ENCODE assay signal across 19 cellular contexts in genomic region chr4:138236035-138236434, GRCh38. TPM values are rescaled to one million over a fixed set of nuclear protein-coding genes. Genes with fewer than 3 reads are reported as not detected.
DNase-seq lines count a peak whose midpoint lies in the region; ATAC-seq, FAIRE-seq and TF ChIP-seq lines count a peak whose summit lies in the region.
"Had no signal": no experiment of that assay in that cellular context is flagged by ENCODE, and none has a peak within 500 bp of the region (broad histone marks: within the 10 kb centered on the region; RNA-seq: fewer than 3 reads in every experiment).

No MANE protein-coding gene starts in this region.

- peak overlapping the region; percentile 75 for H3K9ac ChIP-seq in skeletal muscle satellite cell (ENCODE audit: low read depth, low read length)

- H3K36me3 Mint-ChIP-seq in activated T-helper 2 cell treated with anti-CD3 and anti-CD28 coated beads, Interferon-gamma antibody, Interleukin-2, Interleukin-4, amounts not matched to agents 10 μg/mL and 5 μg/mL and 100 μg/mL, durations not matched to agents 14 hours and 24 hours and 36 hours (ENCODE audit: low read depth): peaks cover 11% of the 10 kb centered on the region
- H3K36me3 Mint-ChIP-seq: CD8-positive, alpha-beta T cell; IgD-negative memory B cell; naive thymus-derived CD8-positive, alpha-beta T cell had no signal

- peak overlapping the region; percentile 16 for H3K4me2 ChIP-seq in skeletal muscle satellite cell (ENCODE audit: low read length)

- H3K27me3 Mint-ChIP-seq in activated T-helper 2 cell treated with anti-CD3 and anti-CD28 coated beads, Interferon-gamma antibody, Interleukin-2, Interleukin-4, amounts not matched to agents 10 μg/mL and 5 μg/mL and 100 μg/mL, durations not matched to agents 14 hours and 24 hours and 36 hours (ENCODE audit: low read depth): no peaks in the 10 kb centered on the region
- H3K27me3 Mint-ChIP-seq: IgD-negative memory B cell had no signal

- H3K9me3 ChIP-seq in skeletal muscle satellite cell (replicated peaks; ENCODE audit: low read length): no peaks in the 10 kb centered on the region
- H3K9me3 ChIP-seq: right atrium auricular region had no signal

- H3K4me3 ChIP-seq in bronchial epithelial cell (ENCODE audit: low read depth, low read length) (no peak overlapping the region), skeletal muscle satellite cell (ENCODE audit: low read length) (peak overlapping the region; percentile 9)
- H3K4me3 ChIP-seq: right atrium auricular region had no signal

- no peaks in the 10 kb centered on the region for H3K9me3 Mint-ChIP-seq in activated T-helper 2 cell treated with anti-CD3 and anti-CD28 coated beads, Interferon-gamma antibody, Interleukin-2, Interleukin-4, amounts not matched to agents 10 μg/mL and 5 μg/mL and 100 μg/mL, durations not matched to agents 14 hours and 24 hours and 36 hours
- H3K9me3 Mint-ChIP-seq: activated B cell treated with CpG ODN at 0.5 μM for 24 hours; CD8-positive, alpha-beta T cell had no signal

- H3K4me1 Mint-ChIP-seq in activated T-helper 2 cell treated with anti-CD3 and anti-CD28 coated beads, Interferon-gamma antibody, Interleukin-2, Interleukin-4, amounts not matched to agents 10 μg/mL and 5 μg/mL and 100 μg/mL, durations not matched to agents 14 hours and 24 hours and 36 hours (ENCODE audit: low read depth): peaks cover 29% of the 10 kb centered on the region
- H3K4me1 Mint-ChIP-seq: activated B cell treated with CpG ODN at 0.5 μM for 24 hours; IgD-negative memory B cell; naive thymus-derived CD8-positive, alpha-beta T cell had no signal

- ATAC-seq in GM18868 (IDR thresholded peaks at IDR 0.05; ENCODE audit: unreplicated experiment): peak; percentile 11
- ATAC-seq: CD8-positive, alpha-beta T cell; left cardiac atrium; naive thymus-derived CD8-positive, alpha-beta T cell; Right ventricle myocardium inferior had no signal

- no peak overlapping the region for H3K27ac Mint-ChIP-seq in activated T-helper 2 cell treated with anti-CD3 and anti-CD28 coated beads, Interferon-gamma antibody, Interleukin-2, Interleukin-4, amounts not matched to agents 10 μg/mL and 5 μg/mL and 100 μg/mL, durations not matched to agents 14 hours and 24 hours and 36 hours
- H3K27ac Mint-ChIP-seq: activated B cell treated with CpG ODN at 0.5 μM for 24 hours; CD8-positive, alpha-beta T cell; IgD-negative memory B cell; naive thymus-derived CD8-positive, alpha-beta T cell had no signal

- H3K4me1 ChIP-seq in skeletal muscle satellite cell (ENCODE audit: control insufficient read depth, insufficient read depth, low read length): peaks cover 25% of the 10 kb centered on the region
- H3K4me1 ChIP-seq: right atrium auricular region had no signal

- TF ChIP-seq CTCF in bronchial epithelial cell (IDR thresholded peaks at IDR 0.05; ENCODE audit: insufficient read depth, low read length, severe bottlenecking): no peak

- FAIRE-seq in bronchial epithelial cell (lab: Jason Lieb, UNC): no peak

- H3K4me3 Mint-ChIP-seq in activated T-helper 2 cell treated with anti-CD3 and anti-CD28 coated beads, Interferon-gamma antibody, Interleukin-2, Interleukin-4, amounts not matched to agents 10 μg/mL and 5 μg/mL and 100 μg/mL, durations not matched to agents 14 hours and 24 hours and 36 hours (ENCODE audit: low read depth): no peak overlapping the region
- H3K4me3 Mint-ChIP-seq: activated B cell treated with CpG ODN at 0.5 μM for 24 hours; CD8-positive, alpha-beta T cell; IgD-negative memory B cell; naive thymus-derived CD8-positive, alpha-beta T cell had no signal

- intact Hi-C loops in activated T-helper 2 cell treated with anti-CD3 and anti-CD28 coated beads, Interferon-gamma antibody, Interleukin-2, Interleukin-4, amounts not matched to agents 10 μg/mL and 5 μg/mL and 100 μg/mL, durations not matched to agents 14 hours and 24 hours and 36 hours (cut with micrococcal nuclease): no loop called here

- H3K27me3 ChIP-seq in bronchial epithelial cell (ENCODE audit: control insufficient read depth, insufficient read depth, low read length) (no peaks in the 10 kb centered on the region), skeletal muscle satellite cell (ENCODE audit: control insufficient read depth, insufficient read depth, low read length) (no peaks in the 10 kb centered on the region)
- H3K27me3 ChIP-seq: right atrium auricular region had no signal

- H3K36me3 ChIP-seq in bronchial epithelial cell (ENCODE audit: control insufficient read depth, insufficient read depth, low read length) (peaks cover 3% of the 10 kb centered on the region), skeletal muscle satellite cell (ENCODE audit: insufficient read depth, low read length) (peaks cover 5% of the 10 kb centered on the region)
- H3K36me3 ChIP-seq: right atrium auricular region had no signal

- DNase-seq in LHCN-M2 (ENCODE audit: low read depth): peak; percentile 21
- DNase-seq in bronchial epithelial cell (ENCODE audit: low read depth): peak; percentile 51
- no peak for DNase-seq in stimulated activated CD4-positive, alpha-beta T cell treated with anti-CD3 and anti-CD28 coated beads, Interleukin-12 subunit alpha, Interleukin-12 subunit beta, amount 100 ng/mL, for 4 hours
- DNase-seq in activated T-helper 2 cell treated with anti-CD3 and anti-CD28 coated beads, Interferon-gamma antibody, Interleukin-2, Interleukin-4, amounts not matched to agents 10 μg/mL and 5 μg/mL and 100 μg/mL, durations not matched to agents 14 hours and 24 hours and 36 hours (ENCODE audit: low spot score): no peak
- DNase-seq in NOMO-1 treated with dmso at 0.1 percent for 144 hours (lab: John Stamatoyannopoulos, UW; ENCODE audit: unreplicated experiment): no peak
- DNase-seq: activated B cell treated with CpG ODN at 0.5 μM for 24 hours; activated T-cell treated with anti-CD3 and anti-CD28 coated beads, Interleukin-2, amount 50 U/mL, for 1 hour; aorta; CD8-positive, alpha-beta T cell; effector CD8-positive, alpha-beta T cell; left cardiac atrium; naive thymus-derived CD8-positive, alpha-beta T cell; NCI-H146; NCI-H748 treated with DMSO at 0.1 percent for 48 hours had no signal

RNA-seq across cellular contexts. Expression of gene SLC7A11, which starts 6.1 kb away (rescaled TPM):
- total RNA-seq in LHCN-M2 (2014; rRNA removed) (5.3 and 6.1 TPM in 2 replicates), bronchial epithelial cell (126 and 129 TPM in 2 replicates)
- 6.3 TPM for polyA plus RNA-seq in LHCN-M2 (2012)
- total RNA-seq in skeletal muscle satellite cell (2012; rRNA removed): 10.5 and 26.4 TPM in 2 replicates
- 0.92 and 1.8 TPM in 2 replicates for total RNA-seq in activated T-helper 2 cell treated with anti-CD3 and anti-CD28 coated beads, Interferon-gamma antibody, Interleukin-2, Interleukin-4, amounts not matched to agents 10 μg/mL and 5 μg/mL and 100 μg/mL, durations not matched to agents 14 hours and 24 hours and 36 hours
- total RNA-seq: CD8-positive, alpha-beta T cell had no signal
- polyA plus RNA-seq: naive thymus-derived CD8-positive, alpha-beta T cell had no signal

Comparison
In these comparisons a context has a peak if more than half of its experiments do, and no peak if none do; other contexts are left out.
1. DNase-seq: peak in LHCN-M2 (single experiment) and bronchial epithelial cell (single experiment); none in stimulated activated CD4-positive, alpha-beta T cell treated with anti-CD3 and anti-CD28 coated beads, Interleukin-12 subunit alpha, Interleukin-12 subunit beta, amount 100 ng/mL, for 4 hours (single experiment), activated T-helper 2 cell treated with anti-CD3 and anti-CD28 coated beads, Interferon-gamma antibody, Interleukin-2, Interleukin-4, amounts not matched to agents 10 μg/mL and 5 μg/mL and 100 μg/mL, durations not matched to agents 14 hours and 24 hours and 36 hours (single experiment) and NOMO-1 treated with dmso at 0.1 percent for 144 hours (single experiment).
2. RNA of gene SLC7A11, which starts 6.1 kb away (total RNA-seq): 126 to 129 TPM in bronchial epithelial cell; 5.3 to 6.1 TPM in LHCN-M2 and 0.92 to 1.8 TPM in activated T-helper 2 cell treated with anti-CD3 and anti-CD28 coated beads, Interferon-gamma antibody, Interleukin-2, Interleukin-4, amounts not matched to agents 10 μg/mL and 5 μg/mL and 100 μg/mL, durations not matched to agents 14 hours and 24 hours and 36 hours; every median in the first group is over 10 times any median in the second.